ENCODE assay signal across 1 cellular context in the genomic region with DNA sequence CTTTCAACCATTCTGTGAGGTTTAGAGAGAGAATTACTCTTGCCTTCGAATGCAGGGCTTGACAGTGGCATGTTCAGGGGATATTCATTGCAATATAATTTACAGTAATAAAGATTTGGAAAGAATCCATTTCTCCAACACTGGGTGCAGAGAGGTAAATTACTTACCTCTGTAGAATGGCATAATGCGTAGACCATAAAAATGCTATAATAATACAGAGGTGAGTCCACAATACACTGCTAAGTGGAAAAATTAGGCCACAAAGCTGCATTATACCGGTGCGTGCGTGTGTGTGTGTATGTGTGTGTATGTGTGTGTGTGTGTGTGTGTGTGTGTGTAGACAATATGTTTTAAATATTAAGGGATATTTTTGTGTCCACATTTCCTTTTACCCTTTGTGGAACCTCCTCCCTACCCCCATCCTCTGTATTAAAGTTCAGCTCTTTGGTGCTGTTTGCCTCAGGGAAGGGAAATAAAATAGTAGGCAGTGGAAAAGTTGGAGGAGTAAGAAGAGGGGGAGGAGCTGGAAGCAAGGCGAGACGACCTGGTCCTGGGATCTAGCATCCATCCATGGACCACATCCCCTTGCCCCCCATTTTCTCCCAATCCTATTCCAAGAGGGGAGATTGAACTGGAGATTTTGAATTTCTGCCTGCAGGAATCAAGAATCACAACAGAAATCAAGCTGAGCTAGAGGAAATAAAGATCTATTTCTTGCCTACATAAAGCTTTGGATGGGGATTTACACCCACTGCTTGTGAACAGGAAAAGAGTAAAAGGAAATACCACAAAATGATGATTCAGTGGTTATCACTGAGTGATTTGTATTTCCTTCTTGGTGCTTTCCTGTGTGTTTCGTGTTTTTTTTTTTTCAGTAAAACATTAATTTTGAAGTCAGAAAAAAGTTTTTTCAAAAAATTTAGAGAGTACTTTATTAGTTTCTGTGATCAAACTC.
TF ChIP-seq lines count a peak whose summit lies in the region.

No MANE protein-coding gene starts in this region.

TF ChIP-seq in endothelial cell of umbilical vein, 7 proteins besides CTCF, POLR2A, EP300 and RAD21 (continued from another document):
- TF ChIP-seq JUN (IDR thresholded peaks at IDR 0.05; ENCODE audit: borderline replicate concordance, insufficient read depth, insufficient read length, low read depth) = peak; percentile 50
- TF ChIP-seq, protein P1, sequence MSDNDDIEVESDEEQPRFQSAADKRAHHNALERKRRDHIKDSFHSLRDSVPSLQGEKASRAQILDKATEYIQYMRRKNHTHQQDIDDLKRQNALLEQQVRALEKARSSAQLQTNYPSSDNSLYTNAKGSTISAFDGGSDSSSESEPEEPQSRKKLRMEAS (IDR thresholded peaks at IDR 0.05; ENCODE audit: insufficient read depth, insufficient read length) = no peak
- no peak for TF ChIP-seq MYC (IDR thresholded peaks at IDR 0.05; ENCODE audit: low read depth, low read length)
- TF ChIP-seq GATA2 (IDR thresholded peaks at IDR 0.05; ENCODE audit: insufficient read depth, insufficient read length, low read depth, low read length) = peak; percentile 51
- peak; percentile 80 for TF ChIP-seq FOS (IDR thresholded peaks at IDR 0.05; ENCODE audit: borderline replicate concordance, insufficient read depth, low read length)
- no peak for TF ChIP-seq EZH2 (IDR thresholded peaks at IDR 0.05; ENCODE audit: borderline replicate concordance, low read depth, low read length, severe bottlenecking)
TF ChIP-seq in endothelial cell of umbilical vein: peak in this region for 3.
